ENCODE assay signal across 25 cellular contexts in the genomic region with DNA sequence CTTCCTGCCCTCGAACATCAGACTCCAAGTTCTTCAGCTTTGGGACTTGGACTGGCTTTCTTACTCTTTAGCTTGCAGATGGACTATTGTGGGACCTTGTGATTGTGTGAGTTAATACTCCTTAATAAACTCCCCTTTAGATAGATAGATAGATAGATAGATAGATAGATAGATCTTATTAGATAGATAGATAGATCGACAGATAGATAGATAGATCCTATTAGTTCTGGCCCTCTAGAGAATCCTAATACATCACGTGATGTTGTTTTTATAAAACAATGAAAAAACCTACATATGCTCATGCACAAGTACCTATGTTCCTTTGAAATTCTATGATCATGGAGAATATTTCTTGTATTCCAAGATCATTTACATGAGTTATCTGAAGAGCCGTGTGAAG. TPM values are rescaled to one million over a fixed set of nuclear protein-coding genes. Genes with fewer than 3 reads are reported as not detected.
"Had no signal": no experiment of that assay in that cellular context is flagged by ENCODE, and none has a peak within 500 bp of the region (broad histone marks: within the 10 kb centered on the region; RNA-seq: fewer than 3 reads in every experiment).

No MANE protein-coding gene starts in this region.

- DNase-seq: activated B cell treated with CpG ODN at 0.5 μM for 24 hours; activated CD4-positive, alpha-beta memory T cell treated with anti-CD3 and anti-CD28 coated beads, Interleukin-2, amount 10 ng/mL, durations not matched to agents 7 days and 5 days; activated CD4-positive, alpha-beta T cell treated with anti-CD3 and anti-CD28 coated beads for 1 hour; activated CD4-positive, alpha-beta T cell treated with anti-CD3 and anti-CD28 coated beads, Interleukin-2, amount 50 U/mL, for 1 hour; activated CD8-positive, alpha-beta memory T cell treated with anti-CD3 and anti-CD28 coated beads, Interleukin-2, amount 50 U/mL, for 48 hours; activated gamma-delta T cell; activated naive CD4-positive, alpha-beta T cell treated with anti-CD3 and anti-CD28 coated beads, Interleukin-2, amount 50 U/mL, for 16 hours; activated T-cell treated with anti-CD3 and anti-CD28 coated beads, Interleukin-2, amount 50 U/mL, for 1 hour; brain microvascular endothelial cell; cerebellar nuclear complex; IMR-90; KG1; NCI-H1048; NCI-H1930; NCI-H2171; NCI-H2227 treated with DMSO at 0.1 percent for 48 hours; NCI-H446 treated with DMSO at 0.1 percent for 48 hours; NCI-H526; NCI-H774; SIG-M5; T-helper 9 cell had no signal

- H3K27me3 ChIP-seq: cardiac muscle cell had no signal

- H3K27ac Mint-ChIP-seq: activated B cell treated with CpG ODN at 0.5 μM for 24 hours; activated CD4-positive, alpha-beta memory T cell treated with anti-CD3 and anti-CD28 coated beads, Interleukin-2, amount 10 ng/mL, durations not matched to agents 7 days and 5 days; activated T-helper 17 cell treated with anti-CD3 and anti-CD28 coated beads, Interleukin-2, amount 50 U/mL, for 72 hours had no signal

- ATAC-seq: activated T-helper 17 cell treated with anti-CD3 and anti-CD28 coated beads, Interleukin-2, amount 50 U/mL, for 72 hours had no signal

- H3K27ac ChIP-seq: brain microvascular endothelial cell, cardiac muscle cell had no signal

- H3K36me3 ChIP-seq: brain microvascular endothelial cell, cardiac muscle cell had no signal

- H3K4me3 ChIP-seq: cardiac muscle cell had no signal

- H3K9me3 Mint-ChIP-seq: activated B cell treated with CpG ODN at 0.5 μM for 24 hours; activated CD4-positive, alpha-beta memory T cell treated with anti-CD3 and anti-CD28 coated beads, Interleukin-2, amount 10 ng/mL, durations not matched to agents 7 days and 5 days; activated T-helper 17 cell treated with anti-CD3 and anti-CD28 coated beads, Interleukin-2, amount 50 U/mL, for 72 hours had no signal

- H3K4me3 Mint-ChIP-seq: activated B cell treated with CpG ODN at 0.5 μM for 24 hours; activated CD4-positive, alpha-beta memory T cell treated with anti-CD3 and anti-CD28 coated beads, Interleukin-2, amount 10 ng/mL, durations not matched to agents 7 days and 5 days; activated T-helper 17 cell treated with anti-CD3 and anti-CD28 coated beads, Interleukin-2, amount 50 U/mL, for 72 hours had no signal

- H3K27me3 Mint-ChIP-seq: activated B cell treated with CpG ODN at 0.5 μM for 24 hours; activated CD4-positive, alpha-beta memory T cell treated with anti-CD3 and anti-CD28 coated beads, Interleukin-2, amount 10 ng/mL, durations not matched to agents 7 days and 5 days; activated T-helper 17 cell treated with anti-CD3 and anti-CD28 coated beads, Interleukin-2, amount 50 U/mL, for 72 hours had no signal

RNA-seq across cellular contexts. Expression of a gene that starts 23.9 kb away (rescaled TPM):
- total RNA-seq: M059J, RPMI7951 had no signal
- polyA plus RNA-seq: IMR-90 had no signal
